8 cellular contexts compared by ENCODE assay signal in the genomic region with DNA sequence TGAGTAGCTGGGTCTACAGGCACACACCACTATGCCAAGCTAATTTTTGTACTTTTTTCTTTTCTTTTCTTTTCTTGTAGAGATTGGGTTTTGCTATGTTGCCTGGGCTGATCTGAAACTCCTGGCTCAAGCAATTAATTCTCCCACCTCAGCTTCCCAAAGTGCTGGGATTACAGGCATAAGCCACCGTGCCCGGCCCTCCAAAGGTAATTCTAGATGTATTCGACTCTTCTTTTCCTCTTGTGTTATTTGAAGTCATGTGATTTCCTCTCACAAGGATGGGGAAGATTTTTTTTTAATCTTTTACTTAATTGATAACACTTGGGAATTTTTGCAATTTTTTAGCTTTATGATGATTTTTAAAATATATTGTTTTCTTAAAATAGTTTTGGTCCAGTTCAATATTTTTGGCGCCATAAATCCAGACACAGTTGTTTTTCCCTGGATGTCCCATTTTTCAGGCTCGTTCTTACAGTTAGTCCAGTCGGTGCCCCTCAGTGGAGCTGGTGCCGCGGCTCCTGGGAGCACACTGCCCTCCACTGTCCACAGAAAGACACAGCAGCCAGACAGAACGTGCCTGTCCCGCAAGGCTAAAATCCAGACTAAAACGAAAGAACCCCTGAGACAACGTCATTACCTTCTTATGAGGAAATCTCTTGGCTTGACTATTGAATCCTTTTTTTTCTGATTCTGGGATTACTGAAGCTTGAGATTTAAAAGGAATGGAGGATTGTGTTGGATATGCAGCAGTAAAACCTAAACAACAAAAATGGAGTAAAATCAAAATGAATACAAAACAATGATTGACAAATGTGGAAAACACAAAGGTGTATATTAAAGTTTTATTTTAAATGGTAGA. TPM values are rescaled to one million over a fixed set of nuclear protein-coding genes. Genes with fewer than 3 reads are reported as not detected.
DNase-seq lines count a peak whose midpoint lies in the region; ATAC-seq and TF ChIP-seq lines count a peak whose summit lies in the region.

No MANE protein-coding gene starts in this region.

- peaks cover 2 to 3% of the 10 kb centered on the region in 2 donors for H3K36me3 Mint-ChIP-seq in stimulated activated naive B cell treated with anti-CD40 and anti-IgM and Interleukin-4, amounts not matched to agents 10 μg/mL and 1 μg/mL and 100 μg/mL, for 72 hours

- no peaks in the 10 kb centered on the region for H3K36me3 ChIP-seq in OCI-LY7 (ENCODE audit: insufficient read depth, low read length)

- POLR2A ChIA-PET in OCI-LY7 (lab: Charles Lee) = interaction anchor here (0.6 to 4.3 kb wide), 7 partner anchors 18 to 203 kb away, joined by 3 to 45 read pairs (median 7); no protein-coding TSS in a partner anchor

- DNase-seq in GM10266 (ENCODE audit: extremely low spot score) (peak; percentile 64), HL-60 (ENCODE audit: low read depth in 1 of 2, low spot score in 1 of 2) (peak; percentile 54 to 65), OCI-LY7 (ENCODE audit: low spot score) (peak; percentile 89), activated T-cell treated with anti-CD3 and anti-CD28 coated beads for 48 hours (ENCODE audit: low read depth) (peak; percentile 59), epidermal melanocyte (ENCODE audit: insufficient read length, low spot score) (peak; percentile 62), mucosa of gallbladder (ENCODE audit: low spot score) (peak; percentile 75)
- peak; percentile 63 for DNase-seq in stimulated activated naive B cell treated with anti-CD40 and anti-IgM and Interleukin-4, amounts not matched to agents 10 μg/mL and 1 μg/mL and 100 μg/mL, for 72 hours

- no peaks in the 10 kb centered on the region for H3K79me2 ChIP-seq in OCI-LY7 (ENCODE audit: insufficient read depth, low read depth, low read length)

- TF ChIP-seq CTCF in GM10266 (IDR thresholded peaks at IDR 0.05; ENCODE audit: control insufficient read depth, insufficient read depth, low read depth, missing control alignments) = peak; percentile 96
- TF ChIP-seq CTCF in HL-60 (IDR thresholded peaks at IDR 0.05; ENCODE audit: insufficient read depth, low read length) = peak; percentile 85
- TF ChIP-seq CTCF in OCI-LY7 (conservative IDR thresholded peaks at IDR 0.05; ENCODE audit: low read length) = peak; percentile 100

- H3K27ac ChIP-seq in HL-60 (replicated peaks) (no peak overlapping the region), OCI-LY7 (ENCODE audit: low read depth, low read length, poor library complexity, severe bottlenecking) (peak overlapping the region; percentile 88)

- no peaks in the 10 kb centered on the region for H4K20me1 ChIP-seq in OCI-LY7 (ENCODE audit: insufficient read depth, low read length)

- H3K27me3 Mint-ChIP-seq in stimulated activated naive B cell treated with anti-CD40 and anti-IgM and Interleukin-4, amounts not matched to agents 10 μg/mL and 1 μg/mL and 100 μg/mL, for 72 hours = no peaks in the 10 kb centered on the region

- peak overlapping the region; percentile 86 for H3K4me2 ChIP-seq in OCI-LY7 (ENCODE audit: low read length)

- peaks cover 49% of the 10 kb centered on the region for H3K4me1 ChIP-seq in OCI-LY7 (ENCODE audit: insufficient read depth, low read length, poor library complexity, severe bottlenecking)

- BruUV-seq in OCI-LY7 (replicated peaks; lab: Mats Ljungman, UMichigan) = TSS peak; percentile 46

- no peak overlapping the region for H3K4me3 ChIP-seq in HL-60 (replicated peaks; ENCODE audit: insufficient read depth, low read length)
- H3K4me3 ChIP-seq in OCI-LY7 (ENCODE audit: low read depth, low read length, poor library complexity, severe bottlenecking) = peak overlapping the region; percentile 58

- H3K4me1 Mint-ChIP-seq in stimulated activated naive B cell treated with anti-CD40 and anti-IgM and Interleukin-4, amounts not matched to agents 10 μg/mL and 1 μg/mL and 100 μg/mL, for 72 hours = peaks cover 13 to 34% of the 10 kb centered on the region in 2 donors

- peak overlapping the region; percentile 93 for H2AFZ ChIP-seq in OCI-LY7 (ENCODE audit: low read length)

- H3K9me3 Mint-ChIP-seq in stimulated activated naive B cell treated with anti-CD40 and anti-IgM and Interleukin-4, amounts not matched to agents 10 μg/mL and 1 μg/mL and 100 μg/mL, for 72 hours = no peaks in the 10 kb centered on the region

- no peaks in the 10 kb centered on the region for H3K27me3 ChIP-seq in HL-60 (ENCODE audit: insufficient read depth, poor library complexity, severe bottlenecking)

- CTCF ChIA-PET in OCI-LY7 (lab: Charles Lee; ENCODE audit: unreplicated experiment) = interaction anchor here (0.6 to 4.3 kb wide), 9 partner anchors 186 to 257 kb away, joined by 3 to 37 read pairs (median 4); no protein-coding TSS in a partner anchor

- no peaks in the 10 kb centered on the region for H3K9me3 ChIP-seq in OCI-LY7 (ENCODE audit: low read length)

- H3K27ac Mint-ChIP-seq in stimulated activated naive B cell treated with anti-CD40 and anti-IgM and Interleukin-4, amounts not matched to agents 10 μg/mL and 1 μg/mL and 100 μg/mL, for 72 hours = peak overlapping the region; percentile 96

- no peaks in the 10 kb centered on the region for H3K9me2 ChIP-seq in OCI-LY7 (ENCODE audit: insufficient read depth, low read length)

- intact Hi-C loops in OCI-LY7 (cut with micrococcal nuclease; ENCODE audit: unreplicated experiment) = loop anchor here (1.0 kb wide), 2 partner anchors 192 to 241 kb away; no protein-coding TSS in a partner anchor

- H3K4me3 Mint-ChIP-seq in stimulated activated naive B cell treated with anti-CD40 and anti-IgM and Interleukin-4, amounts not matched to agents 10 μg/mL and 1 μg/mL and 100 μg/mL, for 72 hours = peak overlapping the region; percentile 81 to 82

- ATAC-seq in stimulated activated naive B cell treated with anti-CD40 and anti-IgM and Interleukin-4, amounts not matched to agents 10 μg/mL and 1 μg/mL and 100 μg/mL, for 72 hours (replicated peaks) = peak; percentile 77 to 80
- no peak for ATAC-seq in GM19324 (IDR thresholded peaks at IDR 0.05; ENCODE audit: low FRiP score, unreplicated experiment)

RNA-seq across cellular contexts. Expression of a gene that starts 22.4 kb away (rescaled TPM):
- 5.1 and 5.3 TPM in 2 replicates for total RNA-seq in OCI-LY7 (2014; rRNA removed; shearing (Covaris generic))
- total RNA-seq in OCI-LY7 (2022) (9.6 and 10.1 TPM in 2 replicates), mucosa of gallbladder (10.8 TPM)

RNA-seq across cellular contexts. Expression of a gene that starts 24.4 kb away (rescaled TPM):
- total RNA-seq in OCI-LY7 (2014; rRNA removed; shearing (Covaris generic)) = 6.7 and 11.7 TPM in 2 replicates
- total RNA-seq in OCI-LY7 (2022) = 25.3 and 26.8 TPM in 2 replicates
- total RNA-seq in mucosa of gallbladder = 57.4 TPM
